Comparison of ENCODE assay signal across 16 cellular contexts in genomic region chr18:3655254-3655554, GRCh38.
A peak's percentile ranks its signal among the peaks of the same experiment; 100 is the strongest.
DNase-seq lines count a peak whose midpoint lies in the region; ATAC-seq and TF ChIP-seq lines count a peak whose summit lies in the region.
"Had no signal": no experiment of that assay in that cellular context is flagged by ENCODE, and none has a peak within 500 bp of the region (broad histone marks: within the 10 kb centered on the region; RNA-seq: fewer than 3 reads in every experiment).

No MANE protein-coding gene starts in this region.

- no peaks in the 10 kb centered on the region for H3K9me3 Mint-ChIP-seq in stimulated activated naive CD8-positive, alpha-beta T cell treated with anti-CD3 and anti-CD28 coated beads, Interleukin-15, Interleukin-2, amounts not matched to agents 100 ng/mL and 50 ng/mL, for 24 hours
- H3K9me3 Mint-ChIP-seq in activated T-helper 17 cell treated with anti-CD3 and anti-CD28 coated beads, Interleukin-2, amount 50 U/mL, for 72 hours, result no peaks in the 10 kb centered on the region
- H3K9me3 Mint-ChIP-seq in mesothelial cell of epicardium, result no peaks in the 10 kb centered on the region
- H3K9me3 Mint-ChIP-seq: activated naive CD4-positive, alpha-beta T cell treated with anti-CD3 and anti-CD28 coated beads for 36 hours; nephron had no signal

- no peaks in the 10 kb centered on the region for H3K27me3 Mint-ChIP-seq in stimulated activated naive CD8-positive, alpha-beta T cell treated with anti-CD3 and anti-CD28 coated beads, Interleukin-15, Interleukin-2, amounts not matched to agents 100 ng/mL and 50 ng/mL, for 24 hours
- H3K27me3 Mint-ChIP-seq in activated T-helper 17 cell treated with anti-CD3 and anti-CD28 coated beads, Interleukin-2, amount 50 U/mL, for 72 hours, result no peaks in the 10 kb centered on the region
- no peaks in the 10 kb centered on the region for H3K27me3 Mint-ChIP-seq in mesothelial cell of epicardium (ENCODE audit: low read depth)

- no peak overlapping the region for H3K4me3 Mint-ChIP-seq in stimulated activated naive CD8-positive, alpha-beta T cell treated with anti-CD3 and anti-CD28 coated beads, Interleukin-15, Interleukin-2, amounts not matched to agents 100 ng/mL and 50 ng/mL, for 24 hours
- peak overlapping the region; percentile 56 for H3K4me3 Mint-ChIP-seq in activated T-helper 17 cell treated with anti-CD3 and anti-CD28 coated beads, Interleukin-2, amount 50 U/mL, for 72 hours
- no peak overlapping the region for H3K4me3 Mint-ChIP-seq in mesothelial cell of epicardium
- H3K4me3 Mint-ChIP-seq: activated naive CD4-positive, alpha-beta T cell treated with anti-CD3 and anti-CD28 coated beads for 36 hours; nephron had no signal

- peak overlapping the region; percentile 76 for H3K27ac Mint-ChIP-seq in stimulated activated naive CD8-positive, alpha-beta T cell treated with anti-CD3 and anti-CD28 coated beads, Interleukin-15, Interleukin-2, amounts not matched to agents 100 ng/mL and 50 ng/mL, for 24 hours
- H3K27ac Mint-ChIP-seq in activated T-helper 17 cell treated with anti-CD3 and anti-CD28 coated beads, Interleukin-2, amount 50 U/mL, for 72 hours, result peak overlapping the region; percentile 6
- H3K27ac Mint-ChIP-seq in mesothelial cell of epicardium, result peak overlapping the region; percentile 80
- H3K27ac Mint-ChIP-seq: activated naive CD4-positive, alpha-beta T cell treated with anti-CD3 and anti-CD28 coated beads for 36 hours had no signal

- DNase-seq in stimulated activated naive CD8-positive, alpha-beta T cell treated with anti-CD3 and anti-CD28 coated beads, Interleukin-15, Interleukin-2, amounts not matched to agents 100 U/mL and 50 U/mL, for 24 hours, result no peak
- DNase-seq in mesothelial cell of epicardium (ENCODE audit: low spot score in 2 of 2, unreplicated experiment in 2 of 2) (no peak), NAMALWA (ENCODE audit: low spot score) (no peak), foreskin melanocyte (no peak), OCI-M2 (lab: John Stamatoyannopoulos, UW; ENCODE audit: unreplicated experiment) (no peak)
- DNase-seq: activated naive CD4-positive, alpha-beta T cell treated with anti-CD3 and anti-CD28 coated beads for 36 hours; NCI-H2081; NCI-H524 treated with DMSO at 0.1 percent for 48 hours; SJCRH30; stimulated activated CD4-positive, alpha-beta T cell treated with anti-CD3 and anti-CD28 coated beads, Interleukin-15, amount 100 ng/mL, for 24 hours had no signal

- H3K4me1 Mint-ChIP-seq in stimulated activated naive CD8-positive, alpha-beta T cell treated with anti-CD3 and anti-CD28 coated beads, Interleukin-15, Interleukin-2, amounts not matched to agents 100 ng/mL and 50 ng/mL, for 24 hours (ENCODE audit: low read depth), result peaks cover 39% of the 10 kb centered on the region
- H3K4me1 Mint-ChIP-seq in activated T-helper 17 cell treated with anti-CD3 and anti-CD28 coated beads, Interleukin-2, amount 50 U/mL, for 72 hours, result peaks cover 23% of the 10 kb centered on the region
- H3K4me1 Mint-ChIP-seq in mesothelial cell of epicardium, result peaks cover 31% of the 10 kb centered on the region

- H3K36me3 Mint-ChIP-seq in stimulated activated naive CD8-positive, alpha-beta T cell treated with anti-CD3 and anti-CD28 coated beads, Interleukin-15, Interleukin-2, amounts not matched to agents 100 ng/mL and 50 ng/mL, for 24 hours (ENCODE audit: low read depth), result peaks cover 8% of the 10 kb centered on the region
- no peaks in the 10 kb centered on the region for H3K36me3 Mint-ChIP-seq in activated T-helper 17 cell treated with anti-CD3 and anti-CD28 coated beads, Interleukin-2, amount 50 U/mL, for 72 hours (ENCODE audit: low read depth)
- H3K36me3 Mint-ChIP-seq in mesothelial cell of epicardium, result no peaks in the 10 kb centered on the region

- no peak for ATAC-seq in stimulated activated naive CD8-positive, alpha-beta T cell treated with anti-CD3 and anti-CD28 coated beads, Interleukin-15, Interleukin-2, amounts not matched to agents 100 U/mL and 50 U/mL, for 24 hours
- no peak for ATAC-seq in activated T-helper 17 cell treated with anti-CD3 and anti-CD28 coated beads, Interleukin-2, amount 50 U/mL, for 72 hours (replicated peaks)
- no peak for ATAC-seq in HG03196 (IDR thresholded peaks at IDR 0.05; ENCODE audit: unreplicated experiment)
- ATAC-seq: activated CD4-positive, CD25-positive, alpha-beta regulatory T cell treated with anti-CD3 and anti-CD28 coated beads, Interleukin-2, amount 50 U/mL, for 24 hours; body of pancreas had no signal

- no peak for TF ChIP-seq CTCF in mesothelial cell of epicardium (IDR thresholded peaks at IDR 0.05; ENCODE audit: unreplicated experiment)

Comparison
In these comparisons a context has a peak if more than half of its experiments do, and no peak if none do; other contexts are left out.
1. H3K27ac Mint-ChIP-seq: peak in every context shown above with its lines; median percentile 80 in mesothelial cell of epicardium; 76 in stimulated activated naive CD8-positive, alpha-beta T cell treated with anti-CD3 and anti-CD28 coated beads, Interleukin-15, Interleukin-2, amounts not matched to agents 100 ng/mL and 50 ng/mL, for 24 hours; 6 in activated T-helper 17 cell treated with anti-CD3 and anti-CD28 coated beads, Interleukin-2, amount 50 U/mL, for 72 hours.